ENCODE assay signal across 30 cellular contexts in the genomic region with DNA sequence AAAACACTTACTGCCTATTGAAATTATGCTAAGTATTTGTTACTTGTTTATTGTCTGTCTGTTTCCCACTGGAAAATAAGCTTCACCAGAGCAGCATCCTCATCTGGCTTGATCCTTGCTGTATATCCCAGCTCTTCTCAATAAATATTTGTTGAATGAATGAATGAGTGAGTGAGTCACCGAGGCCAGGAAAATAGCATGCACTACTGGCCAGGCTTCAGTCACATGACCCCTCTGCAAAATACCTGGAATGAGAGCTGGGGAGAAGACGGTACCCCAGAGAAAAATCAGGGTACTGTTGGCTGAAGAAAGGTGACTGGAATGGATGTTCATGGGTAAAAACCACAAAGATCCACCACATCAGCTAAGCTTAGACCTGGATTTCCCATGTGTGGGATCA.
"Had no signal": no experiment of that assay in that cellular context is flagged by ENCODE, and none has a peak within 500 bp of the region (broad histone marks: within the 10 kb centered on the region; RNA-seq: fewer than 3 reads in every experiment).

No MANE protein-coding gene starts in this region.

- H3K4me2 ChIP-seq: SK-N-SH had no signal

- H3K9me3 Mint-ChIP-seq: activated CD4-positive, alpha-beta memory T cell treated with anti-CD3 and anti-CD28 coated beads for 36 hours; activated naive CD4-positive, alpha-beta T cell treated with anti-CD3 and anti-CD28 coated beads, Interleukin-2, amount 50 U/mL, for 24 hours; activated naive CD8-positive, alpha-beta T cell treated with anti-CD3 and anti-CD28 coated beads, Interleukin-2, amount 10 ng/mL, durations not matched to agents 7 days and 5 days; activated T-helper 2 cell treated with anti-CD3 and anti-CD28 coated beads, Interferon-gamma antibody, Interleukin-2, Interleukin-4, amounts not matched to agents 10 μg/mL and 5 μg/mL and 100 μg/mL, durations not matched to agents 14 hours and 24 hours and 36 hours; central memory CD8-positive, alpha-beta T cell; T-helper 1 cell treated with Interleukin-12 subunit alpha and Interleukin-12 subunit beta and Interleukin-4 antibody, amounts not matched to agents 30 μg/mL and 1 μg/mL, for 36 hours; T-helper 2 cell treated with Interferon-gamma antibody and Interleukin-4, amounts not matched to agents 5 μg/mL and 100 μg/mL, for 36 hours had no signal

- H3K4me1 Mint-ChIP-seq: activated naive CD8-positive, alpha-beta T cell treated with anti-CD3 and anti-CD28 coated beads, Interleukin-2, amount 10 ng/mL, durations not matched to agents 7 days and 5 days; central memory CD8-positive, alpha-beta T cell had no signal

- H3K9ac ChIP-seq: SK-N-SH had no signal

- ATAC-seq: activated CD4-positive, CD25-positive, alpha-beta regulatory T cell treated with anti-CD3 and anti-CD28 coated beads, Interleukin-2, amount 50 U/mL, for 24 hours had no signal

- H3K4me3 Mint-ChIP-seq: activated CD4-positive, alpha-beta memory T cell treated with anti-CD3 and anti-CD28 coated beads for 36 hours; activated naive CD4-positive, alpha-beta T cell treated with anti-CD3 and anti-CD28 coated beads, Interleukin-2, amount 50 U/mL, for 24 hours; activated naive CD8-positive, alpha-beta T cell treated with anti-CD3 and anti-CD28 coated beads, Interleukin-2, amount 10 ng/mL, durations not matched to agents 7 days and 5 days; central memory CD8-positive, alpha-beta T cell; T-helper 1 cell treated with Interleukin-12 subunit alpha and Interleukin-12 subunit beta and Interleukin-4 antibody, amounts not matched to agents 30 μg/mL and 1 μg/mL, for 36 hours; T-helper 2 cell treated with Interferon-gamma antibody and Interleukin-4, amounts not matched to agents 5 μg/mL and 100 μg/mL, for 36 hours had no signal

- H3K4me3 ChIP-seq: ascending aorta, cardiac muscle cell, Peyer's patch, SJSA1 had no signal

- H3K36me3 ChIP-seq: ascending aorta, cardiac muscle cell, Peyer's patch, SJSA1 had no signal

- H3K27me3 ChIP-seq: ascending aorta, cardiac muscle cell, Peyer's patch, SJSA1 had no signal

- H3K9me3 ChIP-seq: ascending aorta, Peyer's patch, SJSA1, SK-N-SH had no signal

- H3K27ac Mint-ChIP-seq: activated CD4-positive, alpha-beta memory T cell treated with anti-CD3 and anti-CD28 coated beads for 36 hours; activated naive CD4-positive, alpha-beta T cell treated with anti-CD3 and anti-CD28 coated beads, Interleukin-2, amount 50 U/mL, for 24 hours; activated naive CD8-positive, alpha-beta T cell treated with anti-CD3 and anti-CD28 coated beads, Interleukin-2, amount 10 ng/mL, durations not matched to agents 7 days and 5 days; activated T-helper 2 cell treated with anti-CD3 and anti-CD28 coated beads, Interferon-gamma antibody, Interleukin-2, Interleukin-4, amounts not matched to agents 10 μg/mL and 5 μg/mL and 100 μg/mL, durations not matched to agents 14 hours and 24 hours and 36 hours; T-helper 1 cell treated with Interleukin-12 subunit alpha and Interleukin-12 subunit beta and Interleukin-4 antibody, amounts not matched to agents 30 μg/mL and 1 μg/mL, for 36 hours; T-helper 2 cell treated with Interferon-gamma antibody and Interleukin-4, amounts not matched to agents 5 μg/mL and 100 μg/mL, for 36 hours had no signal

- FAIRE-seq: TTC549 had no signal

- DNase-seq: activated CD4-positive, alpha-beta memory T cell treated with anti-CD3 and anti-CD28 coated beads for 36 hours; activated CD4-positive, alpha-beta T cell treated with anti-CD3 and anti-CD28 coated beads for 4 hours; activated CD4-positive, alpha-beta T cell treated with anti-CD3 and anti-CD28 coated beads, Interleukin-2, amount 50 U/mL, for 1 hour; activated CD8-positive, alpha-beta memory T cell treated with anti-CD3 and anti-CD28 coated beads, Interleukin-2, amount 50 U/mL, for 48 hours; activated gamma-delta T cell; activated naive CD4-positive, alpha-beta T cell treated with Interleukin-2 at 50 U/mL for 16 hours; activated naive CD8-positive, alpha-beta T cell treated with anti-CD3 and anti-CD28 coated beads, Interleukin-2, amount 10 ng/mL, durations not matched to agents 7 days and 5 days; amygdala; MM.1S; MV-4-11; NCI-H1092; NCI-H1436 treated with DMSO at 0.1 percent for 48 hours; NCI-H1694 treated with DMSO at 0.1 percent for 48 hours; NCI-H2029; NCI-H345; NCI-H524 treated with DMSO at 0.1 percent for 48 hours; Peyer's patch; RPMI8226; SHP77 treated with DMSO at 0.1 percent for 48 hours; SK-N-SH had no signal

- H3K27ac ChIP-seq: ascending aorta, cardiac muscle cell, SJSA1 had no signal

- H3K4me1 ChIP-seq: ascending aorta had no signal

- H3K36me3 Mint-ChIP-seq: activated CD4-positive, alpha-beta memory T cell treated with anti-CD3 and anti-CD28 coated beads for 36 hours; activated naive CD8-positive, alpha-beta T cell treated with anti-CD3 and anti-CD28 coated beads, Interleukin-2, amount 10 ng/mL, durations not matched to agents 7 days and 5 days had no signal
